1 cellular context compared by ENCODE assay signal in the genomic region with DNA sequence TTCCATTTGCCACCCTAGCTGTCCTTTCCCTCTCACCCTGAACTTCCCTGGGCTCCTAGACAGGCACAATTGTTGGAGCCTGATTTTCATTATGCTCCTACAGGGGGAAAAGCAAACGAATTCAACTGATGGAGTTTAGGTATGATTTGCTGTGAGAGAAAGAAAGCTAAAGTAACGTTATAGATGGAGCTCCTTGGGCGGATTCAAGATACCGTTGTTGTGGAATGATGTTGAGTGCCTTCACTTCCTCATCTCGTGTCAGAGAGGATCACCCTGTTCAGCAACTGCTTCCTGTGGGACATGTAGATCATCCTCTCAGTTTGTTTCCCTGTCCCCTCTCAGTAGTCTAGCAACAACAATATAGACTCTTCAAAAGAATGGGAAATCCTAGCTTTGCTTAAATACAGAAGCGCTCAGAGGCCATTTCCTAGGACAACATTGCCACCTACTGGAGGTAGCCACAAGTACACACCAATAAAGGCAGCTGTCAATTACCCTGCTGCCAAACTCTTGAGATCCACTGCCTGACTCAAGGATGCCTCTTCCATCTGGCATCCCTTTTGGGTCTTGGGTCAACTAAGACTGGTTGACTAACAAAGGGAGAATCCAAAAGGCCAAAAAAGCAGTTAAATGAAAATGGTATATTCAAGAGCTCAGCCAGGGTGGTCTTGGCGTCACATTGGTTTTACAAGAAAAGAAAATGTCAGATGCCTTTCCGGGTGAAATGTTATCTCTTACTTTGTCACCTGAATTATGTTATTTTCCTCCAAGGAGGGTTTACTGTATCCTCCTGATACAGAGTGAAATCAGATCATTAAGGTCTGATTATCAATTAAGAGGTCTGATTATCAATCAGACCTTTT.
TF ChIP-seq lines count a peak whose summit lies in the region.

No MANE protein-coding gene starts in this region.

TF ChIP-seq in endothelial cell of umbilical vein, 7 proteins besides CTCF, POLR2A, EP300 and RAD21:
- no peak for TF ChIP-seq FOS (IDR thresholded peaks at IDR 0.05; ENCODE audit: borderline replicate concordance, insufficient read depth, low read length)
- TF ChIP-seq JUN (IDR thresholded peaks at IDR 0.05; ENCODE audit: borderline replicate concordance, insufficient read depth, insufficient read length, low read depth), result no peak
- TF ChIP-seq GATA2 (IDR thresholded peaks at IDR 0.05; ENCODE audit: insufficient read depth, insufficient read length, low read depth, low read length), result no peak
- TF ChIP-seq EZH2 (IDR thresholded peaks at IDR 0.05; ENCODE audit: borderline replicate concordance, low read depth, low read length, severe bottlenecking), result no peak
- TF ChIP-seq MYC (IDR thresholded peaks at IDR 0.05; ENCODE audit: low read depth, low read length), result no peak
- no peak for TF ChIP-seq POLR2AphosphoS5 (IDR thresholded peaks at IDR 0.05; ENCODE audit: insufficient read depth, low read depth, low read length)
- TF ChIP-seq, protein P1, sequence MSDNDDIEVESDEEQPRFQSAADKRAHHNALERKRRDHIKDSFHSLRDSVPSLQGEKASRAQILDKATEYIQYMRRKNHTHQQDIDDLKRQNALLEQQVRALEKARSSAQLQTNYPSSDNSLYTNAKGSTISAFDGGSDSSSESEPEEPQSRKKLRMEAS (IDR thresholded peaks at IDR 0.05; ENCODE audit: insufficient read depth, insufficient read length), result no peak
